Comparison of ENCODE assay signal across 10 cellular contexts in the genomic region with DNA sequence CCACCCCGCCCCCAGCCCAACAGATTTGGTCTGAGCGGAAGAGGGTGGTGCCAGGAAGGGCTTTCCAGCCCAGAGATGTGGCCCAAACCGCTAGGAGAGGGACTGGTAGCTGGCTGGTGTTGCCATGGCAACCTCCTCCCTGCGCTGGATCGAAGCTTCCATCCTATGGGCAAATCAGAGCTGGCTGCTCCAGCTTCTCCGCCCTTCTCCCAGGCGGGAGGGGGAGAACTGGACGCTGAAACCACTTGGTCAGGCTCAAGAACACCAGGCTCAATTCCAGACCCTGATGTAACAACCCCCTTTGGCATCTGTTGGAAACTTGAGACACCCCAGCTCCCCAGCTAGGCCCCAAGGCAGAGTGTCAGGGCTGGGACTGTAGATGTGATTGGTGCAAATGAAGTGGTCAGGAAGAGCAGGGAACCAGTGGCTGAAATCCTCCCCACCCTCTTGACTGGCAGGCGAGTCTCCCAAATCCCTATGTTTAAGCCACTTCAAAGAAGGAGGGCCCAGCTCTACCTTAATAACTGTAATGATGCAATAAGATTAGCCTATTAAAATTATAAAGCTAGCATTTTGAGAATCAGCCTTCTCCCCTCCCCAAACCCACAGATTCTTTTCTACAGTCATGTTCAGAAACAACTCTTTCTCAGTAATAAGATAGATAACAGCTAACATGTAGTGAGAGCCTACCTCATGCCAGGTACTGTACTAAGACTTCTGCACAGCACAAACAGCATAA. TPM values are rescaled to one million over a fixed set of nuclear protein-coding genes. Genes with fewer than 3 reads are reported as not detected.
DNase-seq lines count a peak whose midpoint lies in the region; ATAC-seq and TF ChIP-seq lines count a peak whose summit lies in the region.
"Had no signal": no experiment of that assay in that cellular context is flagged by ENCODE, and none has a peak within 500 bp of the region (broad histone marks: within the 10 kb centered on the region; RNA-seq: fewer than 3 reads in every experiment).

No MANE protein-coding gene starts in this region.

- 22 to 27% methylated on average over 9 of the region's 9 CpGs for WGBS in lower leg skin, 2 donors

- no peak for TF ChIP-seq CTCF in A673 (conservative IDR thresholded peaks at IDR 0.05; ENCODE audit: low read depth, low read length)
- no peak for TF ChIP-seq CTCF in astrocyte of the spinal cord (IDR thresholded peaks at IDR 0.05; ENCODE audit: low read depth, low read length)
- TF ChIP-seq CTCF in lower leg skin (IDR thresholded peaks at IDR 0.05): no peak

- H3K4me3 ChIP-seq in A673 (ENCODE audit: low read depth, low read length, poor library complexity, severe bottlenecking) (no peak overlapping the region), astrocyte of the spinal cord (ENCODE audit: low read depth, low read length) (no peak overlapping the region), lower leg skin (ENCODE audit: low read depth, poor library complexity, severe bottlenecking) (no peak overlapping the region)
- no peak overlapping the region for H3K4me3 ChIP-seq in CD8-positive, alpha-beta memory T cell (ENCODE audit: low read length)

- H3K36me3 Mint-ChIP-seq in stimulated activated effector memory CD8-positive, alpha-beta T cell treated with anti-CD3 and anti-CD28 coated beads, Interleukin-12 subunit alpha, Interleukin-12 subunit beta, amount 100 ng/mL, for 72 hours: no peaks in the 10 kb centered on the region
- H3K36me3 Mint-ChIP-seq in CD8-positive, alpha-beta memory T cell: peaks cover 0 to 4% (median 0%) of the 10 kb centered on the region in 3 donors

- DNase-seq in A673 (ENCODE audit: low spot score): peak; percentile 12
- peak; percentile 32 for DNase-seq in HEK293T (ENCODE audit: extremely low spot score)
- DNase-seq in astrocyte of the spinal cord (ENCODE audit: low read depth, low spot score): peak; percentile 1
- peak; percentile 18 to 79 for DNase-seq in lower leg skin (ENCODE audit: low spot score in 2 of 2)
- DNase-seq in stimulated activated effector memory CD8-positive, alpha-beta T cell treated with anti-CD3 and anti-CD28 coated beads, Interleukin-12 subunit alpha, Interleukin-12 subunit beta, amount 100 ng/mL, for 72 hours (ENCODE audit: low spot score in 2 of 2): no peak
- DNase-seq in RKO (ENCODE audit: low spot score): no peak
- DNase-seq in CD8-positive, alpha-beta memory T cell: no peak
- DNase-seq: Kasumi-1; stimulated activated naive CD4-positive, alpha-beta T cell had no signal

- H3K9me3 Mint-ChIP-seq in stimulated activated effector memory CD8-positive, alpha-beta T cell treated with anti-CD3 and anti-CD28 coated beads, Interleukin-12 subunit alpha, Interleukin-12 subunit beta, amount 100 ng/mL, for 72 hours: no peaks in the 10 kb centered on the region
- H3K9me3 Mint-ChIP-seq in CD8-positive, alpha-beta memory T cell: peaks cover 0 to 2% (median 0%) of the 10 kb centered on the region in 5 donors

- no peak overlapping the region for H3K4me3 Mint-ChIP-seq in stimulated activated effector memory CD8-positive, alpha-beta T cell treated with anti-CD3 and anti-CD28 coated beads, Interleukin-12 subunit alpha, Interleukin-12 subunit beta, amount 100 ng/mL, for 72 hours
- H3K4me3 Mint-ChIP-seq in CD8-positive, alpha-beta memory T cell: no peak overlapping the region

- no peaks in the 10 kb centered on the region for H3K9me3 ChIP-seq in A673 (ENCODE audit: low read depth, low read length, poor library complexity, severe bottlenecking)
- no peaks in the 10 kb centered on the region for H3K9me3 ChIP-seq in CD8-positive, alpha-beta memory T cell (ENCODE audit: low read length)

- H3K27ac ChIP-seq in A673 (ENCODE audit: low read depth, low read length, poor library complexity, severe bottlenecking): no peak overlapping the region
- no peak overlapping the region for H3K27ac ChIP-seq in CD8-positive, alpha-beta memory T cell (ENCODE audit: low read depth, low read length)

- in situ Hi-C loops in astrocyte of the spinal cord (cut with HindIII; ENCODE audit: low sequenced_read_pairs): no loop called here

- CTCF ChIA-PET in A673 (lab: Charles Lee) (no interaction called here), HEK293T (lab: Yijun Ruan, JAX) (no interaction called here)
- CTCF ChIA-PET in CD8-positive, alpha-beta memory T cell (lab: Charles Lee): no interaction called here

- TF ChIP-seq POLR2A in lower leg skin (IDR thresholded peaks at IDR 0.05): no peak

- intact Hi-C loops in A673 (cut with micrococcal nuclease; ENCODE audit: unreplicated experiment): no loop called here
- intact Hi-C loops in lower leg skin (cut with DNase I; ENCODE audit: low total_unique reads): no loop called here

- no peak for ATAC-seq in stimulated activated effector memory CD8-positive, alpha-beta T cell treated with anti-CD3 and anti-CD28 coated beads, Interleukin-12 subunit alpha, Interleukin-12 subunit beta, amount 100 ng/mL, for 72 hours
- no peak for ATAC-seq in HG02870 (IDR thresholded peaks at IDR 0.05; ENCODE audit: unreplicated experiment)

- no peaks in the 10 kb centered on the region for H3K4me1 ChIP-seq in A673 (ENCODE audit: insufficient read depth, low read length, poor library complexity, severe bottlenecking)
- no peaks in the 10 kb centered on the region for H3K4me1 ChIP-seq in CD8-positive, alpha-beta memory T cell (ENCODE audit: insufficient read depth, low read length)

- H3K36me3 ChIP-seq in A673 (ENCODE audit: insufficient read depth, low read length, poor library complexity, severe bottlenecking): no peaks in the 10 kb centered on the region
- no peaks in the 10 kb centered on the region for H3K36me3 ChIP-seq in CD8-positive, alpha-beta memory T cell (ENCODE audit: insufficient read depth, low read length)

- H3K27me3 ChIP-seq in A673 (replicated peaks; ENCODE audit: insufficient read depth, low read depth, low read length, poor library complexity): peaks cover 66% of the 10 kb centered on the region
- H3K27me3 ChIP-seq in CD8-positive, alpha-beta memory T cell (ENCODE audit: insufficient read depth, low read length, poor library complexity, severe bottlenecking): peaks cover 29% of the 10 kb centered on the region

- H3K27ac Mint-ChIP-seq in stimulated activated effector memory CD8-positive, alpha-beta T cell treated with anti-CD3 and anti-CD28 coated beads, Interleukin-12 subunit alpha, Interleukin-12 subunit beta, amount 100 ng/mL, for 72 hours: no peak overlapping the region
- no peak overlapping the region for H3K27ac Mint-ChIP-seq in CD8-positive, alpha-beta memory T cell

- H3K27me3 Mint-ChIP-seq in CD8-positive, alpha-beta memory T cell: peaks cover 34 to 71% of the 10 kb centered on the region in 2 donors

- BruUV-seq in A673 (replicated peaks; lab: Mats Ljungman, UMichigan): no TSS peak

- H3K4me1 Mint-ChIP-seq in stimulated activated effector memory CD8-positive, alpha-beta T cell treated with anti-CD3 and anti-CD28 coated beads, Interleukin-12 subunit alpha, Interleukin-12 subunit beta, amount 100 ng/mL, for 72 hours: peaks cover 11% of the 10 kb centered on the region
- peaks cover 4 to 16% (median 9%) of the 10 kb centered on the region in 3 donors for H3K4me1 Mint-ChIP-seq in CD8-positive, alpha-beta memory T cell

- POLR2A ChIA-PET in A673 (lab: Charles Lee; ENCODE audit: low non-redundant PET) (no interaction called here), HEK293T (lab: Yijun Ruan, JAX) (no interaction called here)
- POLR2A ChIA-PET in CD8-positive, alpha-beta memory T cell (lab: Charles Lee): no interaction called here

TF ChIP-seq in HEK293T, 16 proteins besides CTCF, POLR2A, EP300 and RAD21:
- TF ChIP-seq, protein P1, sequence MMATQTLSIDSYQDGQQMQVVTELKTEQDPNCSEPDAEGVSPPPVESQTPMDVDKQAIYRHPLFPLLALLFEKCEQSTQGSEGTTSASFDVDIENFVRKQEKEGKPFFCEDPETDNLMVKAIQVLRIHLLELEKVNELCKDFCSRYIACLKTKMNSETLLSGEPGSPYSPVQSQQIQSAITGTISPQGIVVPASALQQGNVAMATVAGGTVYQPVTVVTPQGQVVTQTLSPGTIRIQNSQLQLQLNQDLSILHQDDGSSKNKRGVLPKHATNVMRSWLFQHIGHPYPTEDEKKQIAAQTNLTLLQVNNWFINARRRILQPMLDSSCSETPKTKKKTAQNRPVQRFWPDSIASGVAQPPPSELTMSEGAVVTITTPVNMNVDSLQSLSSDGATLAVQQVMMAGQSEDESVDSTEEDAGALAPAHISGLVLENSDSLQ (IDR thresholded peaks at IDR 0.05): peak; percentile 39; the same call in 1 of the 2 replicates
- TF ChIP-seq HDGF (IDR thresholded peaks at IDR 0.05; ENCODE audit: borderline replicate concordance) (no peak), NFRKB (IDR thresholded peaks at IDR 0.05) (no peak), SP1 (IDR thresholded peaks at IDR 0.05) (no peak), FOXA1 (IDR thresholded peaks at IDR 0.05) (no peak)

RNA-seq across cellular contexts. Expression of a gene that starts 4.2 kb away (rescaled TPM):
- total RNA-seq in A673 (2021) (0.24 and 0.39 TPM in 2 replicates), lower leg skin (under 1 TPM in 3 of 4 donors, not detected in 1; 0.12 to 0.91 (median 0.39) TPM)
- total RNA-seq in CD8-positive, alpha-beta memory T cell: not detected
- polyA plus RNA-seq in CD8-positive, alpha-beta memory T cell: not detected

Comparison
In these comparisons a context has a peak if more than half of its experiments do, and no peak if none do; other contexts are left out.
1. DNase-seq: peak in A673 (single experiment), HEK293T (single experiment), astrocyte of the spinal cord (single experiment) and lower leg skin (2 of 2); none in stimulated activated effector memory CD8-positive, alpha-beta T cell treated with anti-CD3 and anti-CD28 coated beads, Interleukin-12 subunit alpha, Interleukin-12 subunit beta, amount 100 ng/mL, for 72 hours (0 of 2), RKO (single experiment) and CD8-positive, alpha-beta memory T cell (0 of 5).